8 cellular contexts compared by ENCODE assay signal in genomic region chr7:75914169-75914654, GRCh38. TPM values are rescaled to one million over a fixed set of nuclear protein-coding genes. Genes with fewer than 3 reads are reported as not detected.
DNase-seq lines count a peak whose midpoint lies in the region; ATAC-seq and TF ChIP-seq lines count a peak whose summit lies in the region.

No MANE protein-coding gene starts in this region.

- POLR2A ChIA-PET in AG04450 (lab: Yijun Ruan, JAX), result interaction anchor here (0.6 to 2.4 kb wide), 9 partner anchors 10 to 119 kb away, joined by 3 to 12 read pairs (median 3); no protein-coding TSS in a partner anchor
- POLR2A ChIA-PET in IMR-90 (lab: Charles Lee; ENCODE audit: unreplicated experiment), result no interaction called here
- POLR2A ChIA-PET in naive thymus-derived CD4-positive, alpha-beta T cell (lab: Charles Lee), result interaction anchor here (0.7 to 4.9 kb wide), 17 partner anchors 9 to 841 kb away, joined by 3 to 52 read pairs (median 4); partner anchors contain the start of genes MDH2, RCC1L, RHBDD2 and STYXL1

- H2BK5ac ChIP-seq in IMR-90 (ENCODE audit: low read depth, low read length, poor library complexity, severe bottlenecking), result peak overlapping the region; percentile 71

- CTCF ChIA-PET in AG04450 (lab: Charles Lee) (interaction anchor here (1.0 kb wide), 1 partner anchor 106 kb away, joined by 3 read pairs; no protein-coding TSS in a partner anchor), IMR-90 (lab: Yijun Ruan, JAX) (no interaction called here)
- CTCF ChIA-PET in naive thymus-derived CD4-positive, alpha-beta T cell (lab: Charles Lee), result interaction anchor here (1.0 kb wide), 1 partner anchor 37 kb away, joined by 3 read pairs; no protein-coding TSS in a partner anchor

- peak overlapping the region; percentile 62 for H3K23ac ChIP-seq in IMR-90 (ENCODE audit: low read depth, low read length)

- peak overlapping the region; percentile 25 for H2BK120ac ChIP-seq in IMR-90 (ENCODE audit: low read depth, low read length)

- H2AK9ac ChIP-seq in IMR-90 (replicated peaks; ENCODE audit: low read depth, low read length, poor library complexity), result peak overlapping the region; percentile 74

- H3K4me1 ChIP-seq in IMR-90 (ENCODE audit: control insufficient read depth, insufficient read depth, low read length), result peaks cover 2% of the 10 kb centered on the region
- H3K4me1 ChIP-seq in naive thymus-derived CD4-positive, alpha-beta T cell (ENCODE audit: control insufficient read depth in 2 of 2, insufficient read depth in 2 of 2, low read length in 2 of 2), result peaks cover 12 to 19% of the 10 kb centered on the region in 2 donors

- peak overlapping the region; percentile 89 for H3K9ac ChIP-seq in IMR-90 (ENCODE audit: low read depth, low read length)

- H3K4ac ChIP-seq in IMR-90 (ENCODE audit: low read depth, low read length), result peak overlapping the region; percentile 67

- peak overlapping the region; percentile 95 for H2AFZ ChIP-seq in IMR-90 (replicated peaks; ENCODE audit: low read length, poor library complexity)

- peak overlapping the region; percentile 57 to 84 for H4K8ac ChIP-seq in IMR-90 (ENCODE audit: low read depth in 2 of 2, low read length in 2 of 2)

- no peak; the same call in 1 of the 2 replicates for ATAC-seq in IMR-90 (ENCODE audit: low read depth)
- no peak for ATAC-seq in naive thymus-derived CD4-positive, alpha-beta T cell

- in situ Hi-C loops in IMR-90 (cut with MboI; ENCODE audit: low sequenced_read_pairs), result no loop called here

- H4K20me1 ChIP-seq in IMR-90 (ENCODE audit: insufficient read depth, low read length), result peaks cover 18% of the 10 kb centered on the region

- DNase-seq in AG04450 (ENCODE audit: low read depth, low spot score) (no peak), IMR-90 (no peak), chondrocyte (ENCODE audit: low spot score) (no peak), NCI-H524 treated with DMSO at 0.1 percent for 48 hours (lab: John Stamatoyannopoulos, UW) (no peak), midbrain (lab: John Stamatoyannopoulos, UW) (no peak), GOT3 (lab: John Stamatoyannopoulos, UW) (no peak)
- DNase-seq in naive thymus-derived CD4-positive, alpha-beta T cell, result no peak
- no peak for DNase-seq in stimulated activated CD4-positive, alpha-beta T cell treated with anti-CD3 and anti-CD28 coated beads, Interleukin-2, amount 100 ng/mL, for 24 hours

- 0% methylated on average over 2 of the region's 18 CpGs; no CpG with 5 or more reads in 1 of the 2 experiments for WGBS in IMR-90 (ENCODE audit: extremely low coverage in 2 of 2, insufficient read length in 1 of 2), 2 experiments

- H3K18ac ChIP-seq in IMR-90 (ENCODE audit: low read depth, low read length), result no peak overlapping the region; the same call in 1 of the 2 replicates

- no peaks in the 10 kb centered on the region for H3K36me3 Mint-ChIP-seq in chondrocyte (ENCODE audit: low read depth)
- peaks cover 0 to 3% (median 0%) of the 10 kb centered on the region in 5 donors for H3K36me3 Mint-ChIP-seq in naive thymus-derived CD4-positive, alpha-beta T cell

- H3K4me2 ChIP-seq in IMR-90 (ENCODE audit: low read depth, low read length), result peak overlapping the region; percentile 85

- peak overlapping the region; percentile 2; the same call in 1 of the 3 replicates for H2BK15ac ChIP-seq in IMR-90 (ENCODE audit: low read depth, low read length)

- H4K5ac ChIP-seq in IMR-90 (ENCODE audit: low read depth, low read length), result peak overlapping the region; percentile 38

- TF ChIP-seq POLR2A in IMR-90 (IDR thresholded peaks at IDR 0.05; ENCODE audit: low read depth, low read length), result no peak

- H3K4me3 Mint-ChIP-seq in chondrocyte (ENCODE audit: unreplicated experiment), result peak overlapping the region; percentile 87
- peak overlapping the region; percentile 91 to 94 (median 92) for H3K4me3 Mint-ChIP-seq in naive thymus-derived CD4-positive, alpha-beta T cell

- peak overlapping the region; percentile 66; the same call in 1 of the 2 replicates for H2AK5ac ChIP-seq in IMR-90 (ENCODE audit: low read depth, low read length)

- H3K9me1 ChIP-seq in IMR-90 (ENCODE audit: insufficient read depth, low read length), result peaks cover 7% of the 10 kb centered on the region; the same call in 1 of the 2 replicates

- peak overlapping the region; percentile 68 for H3K27ac ChIP-seq in AG04450 (ENCODE audit: low read depth, low read length)
- H3K27ac ChIP-seq in IMR-90 (ENCODE audit: insufficient read depth, low read length), result peak overlapping the region; percentile 86
- peak overlapping the region; percentile 100 for H3K27ac ChIP-seq in naive thymus-derived CD4-positive, alpha-beta T cell (ENCODE audit: low read depth, low read length)

- BruUV-seq in IMR-90 (replicated peaks; lab: Mats Ljungman, UMichigan), result no TSS peak

- peaks cover 4% of the 10 kb centered on the region; the same call in 1 of the 2 replicates for H3K9me3 ChIP-seq in AG04450 (ENCODE audit: control insufficient read depth, insufficient read depth, low read length)
- H3K9me3 ChIP-seq in IMR-90 (ENCODE audit: control insufficient read depth, insufficient read depth, low read length), result no peaks in the 10 kb centered on the region
- H3K9me3 ChIP-seq in naive thymus-derived CD4-positive, alpha-beta T cell (ENCODE audit: control insufficient read depth in 2 of 3, low read length in 3 of 3), result no peaks in the 10 kb centered on the region

- intact Hi-C loops in IMR-90 (cut with micrococcal nuclease), result loop anchor here (2.0 to 10.0 kb wide), 3 partner anchors 47 to 101 kb away; no protein-coding TSS in a partner anchor
- intact Hi-C loops in naive thymus-derived CD4-positive, alpha-beta T cell (cut with micrococcal nuclease), result loop anchor here (1.0 to 10.0 kb wide), 5 partner anchors 15 to 401 kb away; partner anchors contain the start of gene MDH2 (in 1 of the 2)

- H3K9me3 Mint-ChIP-seq in chondrocyte (ENCODE audit: low read depth), result no peaks in the 10 kb centered on the region
- no peaks in the 10 kb centered on the region for H3K9me3 Mint-ChIP-seq in naive thymus-derived CD4-positive, alpha-beta T cell

- H3K27ac Mint-ChIP-seq in chondrocyte (ENCODE audit: unreplicated experiment), result peak overlapping the region; percentile 93
- H3K27ac Mint-ChIP-seq in naive thymus-derived CD4-positive, alpha-beta T cell, result peak overlapping the region; percentile 94 to 99 (median 98)

- H3K27me3 ChIP-seq in AG04450 (ENCODE audit: control insufficient read depth, insufficient read depth, low read length) (no peaks in the 10 kb centered on the region), IMR-90 (ENCODE audit: control insufficient read depth, insufficient read depth, low read length) (no peaks in the 10 kb centered on the region)
- no peaks in the 10 kb centered on the region for H3K27me3 ChIP-seq in naive thymus-derived CD4-positive, alpha-beta T cell (ENCODE audit: control insufficient read depth in 2 of 2, insufficient read depth in 2 of 2, low read length in 2 of 2)

- H4K91ac ChIP-seq in IMR-90 (ENCODE audit: insufficient read depth, low read depth, low read length), result no peak overlapping the region; the same call in 1 of the 2 replicates

- H3K14ac ChIP-seq in IMR-90 (replicated peaks; ENCODE audit: low read depth, low read length), result peak overlapping the region; percentile 66

- no peak overlapping the region for H2BK20ac ChIP-seq in IMR-90 (ENCODE audit: low read depth, low read length)

- peaks cover 20% of the 10 kb centered on the region for H3K4me1 Mint-ChIP-seq in chondrocyte (ENCODE audit: low read depth)
- H3K4me1 Mint-ChIP-seq in naive thymus-derived CD4-positive, alpha-beta T cell, result peaks cover 13 to 43% (median 28%) of the 10 kb centered on the region in 7 donors

- dilution Hi-C loops in IMR-90 (cut with HindIII; ENCODE audit: low sequenced_read_pairs, unreplicated experiment), result no loop called here

- peak overlapping the region; percentile 85 for H3K4me3 ChIP-seq in AG04450 (ENCODE audit: low read depth, low read length)
- peak overlapping the region; percentile 78 for H3K4me3 ChIP-seq in IMR-90 (ENCODE audit: insufficient read depth, low read depth, low read length)
- peak overlapping the region; percentile 79 for H3K4me3 ChIP-seq in naive thymus-derived CD4-positive, alpha-beta T cell (ENCODE audit: low read length)

- peaks cover 23 to 47% of the 10 kb centered on the region in 2 experiments; a peak in 3 of 4 replicates for H3K79me1 ChIP-seq in IMR-90 (ENCODE audit: low read depth in 1 of 2, low read length in 2 of 2)

- H3K27me3 Mint-ChIP-seq in chondrocyte (ENCODE audit: low read depth), result no peaks in the 10 kb centered on the region
- peaks cover 0 to 5% (median 0%) of the 10 kb centered on the region in 5 donors for H3K27me3 Mint-ChIP-seq in naive thymus-derived CD4-positive, alpha-beta T cell

- 0 out of 2 replicates have a peak overlapping the region, but pooled peaks have one; percentile 52 for H3K56ac ChIP-seq in IMR-90 (ENCODE audit: extremely low read depth, insufficient read depth, low read length)

- no peaks in the 10 kb centered on the region for H3K36me3 ChIP-seq in IMR-90 (ENCODE audit: control insufficient read depth, insufficient read depth, low read length)
- H3K36me3 ChIP-seq in naive thymus-derived CD4-positive, alpha-beta T cell (ENCODE audit: control insufficient read depth in 2 of 3, insufficient read depth in 3 of 3, low read length in 3 of 3), result peaks cover 0 to 10% (median 0%) of the 10 kb centered on the region in 3 experiments

- no peak for TF ChIP-seq RAD21 in IMR-90 (IDR thresholded peaks at IDR 0.05; ENCODE audit: low read length)

- TF ChIP-seq CTCF in AG04450 (IDR thresholded peaks at IDR 0.05; ENCODE audit: low read depth, low read length) (no peak), IMR-90 (conservative IDR thresholded peaks at IDR 0.05; ENCODE audit: low read depth, low read length) (no peak), chondrocyte (IDR thresholded peaks at IDR 0.05) (no peak)

TF ChIP-seq in IMR-90, 13 proteins besides CTCF, POLR2A, EP300 and RAD21 (continues in another document):
- no peak for TF ChIP-seq BHLHE40 (IDR thresholded peaks at IDR 0.05; ENCODE audit: low read depth, low read length)

RNA-seq across cellular contexts. Expression of gene POR, which starts 0.7 kb away (rescaled TPM):
- polyA plus RNA-seq in AG04450 (2011; rRNA removed) (39.0 and 46.5 TPM in 2 replicates), IMR-90 (2012; rRNA removed) (42.2 and 60.4 TPM in 2 replicates)
- polyA minus RNA-seq in AG04450 (2011; rRNA and poly(A)+ RNA removed), result 39.8 and 57.0 TPM in 2 replicates
- total RNA-seq in IMR-90 (2012; rRNA removed) (25.3 and 25.5 TPM in 2 replicates), chondrocyte (53.8 to 62.2 TPM (median 55.6 TPM) in 3 replicates)
- 31.0 and 59.1 TPM in 2 replicates for polyA plus RNA-seq in IMR-90 (2012; cell fraction: cytosol; rRNA removed)
- polyA plus RNA-seq in IMR-90 (2012; cell fraction: nucleus; rRNA removed; ENCODE audit: low replicate concordance), result 74.8 and 189 TPM in 2 replicates
- 10 to 100 TPM; 45.9 to 72.3 (median 69.7) TPM for total RNA-seq in naive thymus-derived CD4-positive, alpha-beta T cell
- polyA plus RNA-seq in naive thymus-derived CD4-positive, alpha-beta T cell, result 10 to 100 TPM; 41.6 to 69.2 TPM

RNA-seq across cellular contexts. Expression of gene RHBDD2, which starts 35.4 kb away (rescaled TPM):
- polyA plus RNA-seq in AG04450 (2011; rRNA removed) (34.9 and 50.0 TPM in 2 replicates), IMR-90 (2012; rRNA removed) (42.4 and 47.5 TPM in 2 replicates)
- 34.2 and 38.4 TPM in 2 replicates for polyA minus RNA-seq in AG04450 (2011; rRNA and poly(A)+ RNA removed)
- total RNA-seq in IMR-90 (2012; rRNA removed) (9.7 and 10.8 TPM in 2 replicates), chondrocyte (32.0 to 35.6 TPM (median 33.8 TPM) in 3 replicates)
- 41.1 and 59.7 TPM in 2 replicates for polyA plus RNA-seq in IMR-90 (2012; cell fraction: cytosol; rRNA removed)
- 54.6 and 103 TPM in 2 replicates for polyA plus RNA-seq in IMR-90 (2012; cell fraction: nucleus; rRNA removed; ENCODE audit: low replicate concordance)
- 10 to 100 TPM; 36.2 to 95.1 (median 47.8) TPM for total RNA-seq in naive thymus-derived CD4-positive, alpha-beta T cell
- polyA plus RNA-seq in naive thymus-derived CD4-positive, alpha-beta T cell, result 100 to 1,000 TPM; 107 to 124 TPM
